3 cellular contexts compared by ENCODE assay signal in the genomic region with DNA sequence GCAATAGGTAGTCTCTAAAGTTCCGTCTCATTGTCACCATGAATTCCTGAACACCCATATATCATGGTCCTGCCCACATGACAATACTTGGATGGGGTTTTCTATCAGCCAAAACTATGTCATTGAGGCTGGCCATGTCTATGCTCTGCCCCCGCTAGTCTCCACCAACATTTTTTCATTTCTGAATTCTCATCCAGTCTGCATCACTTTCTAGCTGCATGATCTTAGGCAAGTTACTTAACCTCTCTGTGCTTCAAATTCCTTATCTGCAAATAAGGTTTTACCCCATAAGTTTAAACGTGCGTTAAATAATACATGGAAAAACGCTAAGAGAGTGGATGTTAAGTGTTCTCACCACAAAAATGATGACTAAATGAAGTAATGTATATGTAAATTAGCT.
TF ChIP-seq lines count a peak whose summit lies in the region.

No MANE protein-coding gene starts in this region.

TF ChIP-seq in A549, 52 proteins besides CTCF, POLR2A, EP300 and RAD21:
- TF ChIP-seq, protein P1, sequence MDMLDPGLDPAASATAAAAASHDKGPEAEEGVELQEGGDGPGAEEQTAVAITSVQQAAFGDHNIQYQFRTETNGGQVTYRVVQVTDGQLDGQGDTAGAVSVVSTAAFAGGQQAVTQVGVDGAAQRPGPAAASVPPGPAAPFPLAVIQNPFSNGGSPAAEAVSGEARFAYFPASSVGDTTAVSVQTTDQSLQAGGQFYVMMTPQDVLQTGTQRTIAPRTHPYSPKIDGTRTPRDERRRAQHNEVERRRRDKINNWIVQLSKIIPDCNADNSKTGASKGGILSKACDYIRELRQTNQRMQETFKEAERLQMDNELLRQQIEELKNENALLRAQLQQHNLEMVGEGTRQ (IDR thresholded peaks at IDR 0.05), result no peak

TF ChIP-seq in HEK293, 187 proteins besides CTCF, POLR2A, EP300 and RAD21:
- TF ChIP-seq ZNF600 (tag by site-specific recombination; IDR thresholded peaks at IDR 0.05) (0 out of 2 replicates have a peak, but pooled peaks have one; percentile 12), ZNF677 (tag by site-specific recombination; IDR thresholded peaks at IDR 0.05) (no peak)
- TF ChIP-seq, protein P2, sequence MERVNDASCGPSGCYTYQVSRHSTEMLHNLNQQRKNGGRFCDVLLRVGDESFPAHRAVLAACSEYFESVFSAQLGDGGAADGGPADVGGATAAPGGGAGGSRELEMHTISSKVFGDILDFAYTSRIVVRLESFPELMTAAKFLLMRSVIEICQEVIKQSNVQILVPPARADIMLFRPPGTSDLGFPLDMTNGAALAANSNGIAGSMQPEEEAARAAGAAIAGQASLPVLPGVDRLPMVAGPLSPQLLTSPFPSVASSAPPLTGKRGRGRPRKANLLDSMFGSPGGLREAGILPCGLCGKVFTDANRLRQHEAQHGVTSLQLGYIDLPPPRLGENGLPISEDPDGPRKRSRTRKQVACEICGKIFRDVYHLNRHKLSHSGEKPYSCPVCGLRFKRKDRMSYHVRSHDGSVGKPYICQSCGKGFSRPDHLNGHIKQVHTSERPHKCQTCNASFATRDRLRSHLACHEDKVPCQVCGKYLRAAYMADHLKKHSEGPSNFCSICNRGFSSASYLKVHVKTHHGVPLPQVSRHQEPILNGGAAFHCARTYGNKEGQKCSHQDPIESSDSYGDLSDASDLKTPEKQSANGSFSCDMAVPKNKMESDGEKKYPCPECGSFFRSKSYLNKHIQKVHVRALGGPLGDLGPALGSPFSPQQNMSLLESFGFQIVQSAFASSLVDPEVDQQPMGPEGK (tag by site-specific recombination; IDR thresholded peaks at IDR 0.05), result no peak

TF ChIP-seq in K562, 482 proteins besides CTCF, POLR2A, EP300 and RAD21:
- TF ChIP-seq RBM25 (IDR thresholded peaks at IDR 0.05; ENCODE audit: low read depth, low read length, severe bottlenecking) (peak; percentile 18), CEBPZ (IDR thresholded peaks at IDR 0.05; ENCODE audit: borderline replicate concordance, low read depth, low read length) (no peak), ZFP36 (IDR thresholded peaks at IDR 0.05; ENCODE audit: low read depth, low read length, partially characterized antibody) (peak; percentile 58), BCOR (IDR thresholded peaks at IDR 0.05) (peak; percentile 54; the same call in 1 of the 2 replicates), MEIS2 (IDR thresholded peaks at IDR 0.05; ENCODE audit: partially characterized antibody) (peak; percentile 37)
